ENCODE assay signal across 1 cellular context in the genomic region with DNA sequence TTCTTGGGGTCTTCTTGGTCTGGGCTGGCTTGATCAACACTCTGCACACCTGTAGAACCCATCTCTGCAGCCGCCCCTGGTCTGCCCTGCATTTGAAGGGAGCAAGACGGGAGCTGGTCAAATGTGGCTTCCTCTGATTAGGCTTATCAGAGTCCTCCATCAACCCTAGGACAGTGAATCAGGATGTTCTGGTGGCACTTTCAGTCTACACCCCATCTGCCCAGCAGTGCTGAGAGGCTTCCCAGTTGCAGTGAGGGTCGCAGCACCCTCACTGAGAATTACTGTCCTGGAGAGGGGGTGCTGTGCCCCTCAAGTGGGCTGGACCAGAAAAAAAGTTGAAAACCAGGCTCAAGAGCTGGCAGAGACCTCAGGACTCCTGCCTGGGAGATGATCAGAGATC.
A peak's percentile ranks its signal among the peaks of the same experiment; 100 is the strongest.
TF ChIP-seq lines count a peak whose summit lies in the region.

No MANE protein-coding gene starts in this region.

TF ChIP-seq in K562, 482 proteins besides CTCF, POLR2A, EP300 and RAD21 (continued from another document):
- TF ChIP-seq, protein P1, sequence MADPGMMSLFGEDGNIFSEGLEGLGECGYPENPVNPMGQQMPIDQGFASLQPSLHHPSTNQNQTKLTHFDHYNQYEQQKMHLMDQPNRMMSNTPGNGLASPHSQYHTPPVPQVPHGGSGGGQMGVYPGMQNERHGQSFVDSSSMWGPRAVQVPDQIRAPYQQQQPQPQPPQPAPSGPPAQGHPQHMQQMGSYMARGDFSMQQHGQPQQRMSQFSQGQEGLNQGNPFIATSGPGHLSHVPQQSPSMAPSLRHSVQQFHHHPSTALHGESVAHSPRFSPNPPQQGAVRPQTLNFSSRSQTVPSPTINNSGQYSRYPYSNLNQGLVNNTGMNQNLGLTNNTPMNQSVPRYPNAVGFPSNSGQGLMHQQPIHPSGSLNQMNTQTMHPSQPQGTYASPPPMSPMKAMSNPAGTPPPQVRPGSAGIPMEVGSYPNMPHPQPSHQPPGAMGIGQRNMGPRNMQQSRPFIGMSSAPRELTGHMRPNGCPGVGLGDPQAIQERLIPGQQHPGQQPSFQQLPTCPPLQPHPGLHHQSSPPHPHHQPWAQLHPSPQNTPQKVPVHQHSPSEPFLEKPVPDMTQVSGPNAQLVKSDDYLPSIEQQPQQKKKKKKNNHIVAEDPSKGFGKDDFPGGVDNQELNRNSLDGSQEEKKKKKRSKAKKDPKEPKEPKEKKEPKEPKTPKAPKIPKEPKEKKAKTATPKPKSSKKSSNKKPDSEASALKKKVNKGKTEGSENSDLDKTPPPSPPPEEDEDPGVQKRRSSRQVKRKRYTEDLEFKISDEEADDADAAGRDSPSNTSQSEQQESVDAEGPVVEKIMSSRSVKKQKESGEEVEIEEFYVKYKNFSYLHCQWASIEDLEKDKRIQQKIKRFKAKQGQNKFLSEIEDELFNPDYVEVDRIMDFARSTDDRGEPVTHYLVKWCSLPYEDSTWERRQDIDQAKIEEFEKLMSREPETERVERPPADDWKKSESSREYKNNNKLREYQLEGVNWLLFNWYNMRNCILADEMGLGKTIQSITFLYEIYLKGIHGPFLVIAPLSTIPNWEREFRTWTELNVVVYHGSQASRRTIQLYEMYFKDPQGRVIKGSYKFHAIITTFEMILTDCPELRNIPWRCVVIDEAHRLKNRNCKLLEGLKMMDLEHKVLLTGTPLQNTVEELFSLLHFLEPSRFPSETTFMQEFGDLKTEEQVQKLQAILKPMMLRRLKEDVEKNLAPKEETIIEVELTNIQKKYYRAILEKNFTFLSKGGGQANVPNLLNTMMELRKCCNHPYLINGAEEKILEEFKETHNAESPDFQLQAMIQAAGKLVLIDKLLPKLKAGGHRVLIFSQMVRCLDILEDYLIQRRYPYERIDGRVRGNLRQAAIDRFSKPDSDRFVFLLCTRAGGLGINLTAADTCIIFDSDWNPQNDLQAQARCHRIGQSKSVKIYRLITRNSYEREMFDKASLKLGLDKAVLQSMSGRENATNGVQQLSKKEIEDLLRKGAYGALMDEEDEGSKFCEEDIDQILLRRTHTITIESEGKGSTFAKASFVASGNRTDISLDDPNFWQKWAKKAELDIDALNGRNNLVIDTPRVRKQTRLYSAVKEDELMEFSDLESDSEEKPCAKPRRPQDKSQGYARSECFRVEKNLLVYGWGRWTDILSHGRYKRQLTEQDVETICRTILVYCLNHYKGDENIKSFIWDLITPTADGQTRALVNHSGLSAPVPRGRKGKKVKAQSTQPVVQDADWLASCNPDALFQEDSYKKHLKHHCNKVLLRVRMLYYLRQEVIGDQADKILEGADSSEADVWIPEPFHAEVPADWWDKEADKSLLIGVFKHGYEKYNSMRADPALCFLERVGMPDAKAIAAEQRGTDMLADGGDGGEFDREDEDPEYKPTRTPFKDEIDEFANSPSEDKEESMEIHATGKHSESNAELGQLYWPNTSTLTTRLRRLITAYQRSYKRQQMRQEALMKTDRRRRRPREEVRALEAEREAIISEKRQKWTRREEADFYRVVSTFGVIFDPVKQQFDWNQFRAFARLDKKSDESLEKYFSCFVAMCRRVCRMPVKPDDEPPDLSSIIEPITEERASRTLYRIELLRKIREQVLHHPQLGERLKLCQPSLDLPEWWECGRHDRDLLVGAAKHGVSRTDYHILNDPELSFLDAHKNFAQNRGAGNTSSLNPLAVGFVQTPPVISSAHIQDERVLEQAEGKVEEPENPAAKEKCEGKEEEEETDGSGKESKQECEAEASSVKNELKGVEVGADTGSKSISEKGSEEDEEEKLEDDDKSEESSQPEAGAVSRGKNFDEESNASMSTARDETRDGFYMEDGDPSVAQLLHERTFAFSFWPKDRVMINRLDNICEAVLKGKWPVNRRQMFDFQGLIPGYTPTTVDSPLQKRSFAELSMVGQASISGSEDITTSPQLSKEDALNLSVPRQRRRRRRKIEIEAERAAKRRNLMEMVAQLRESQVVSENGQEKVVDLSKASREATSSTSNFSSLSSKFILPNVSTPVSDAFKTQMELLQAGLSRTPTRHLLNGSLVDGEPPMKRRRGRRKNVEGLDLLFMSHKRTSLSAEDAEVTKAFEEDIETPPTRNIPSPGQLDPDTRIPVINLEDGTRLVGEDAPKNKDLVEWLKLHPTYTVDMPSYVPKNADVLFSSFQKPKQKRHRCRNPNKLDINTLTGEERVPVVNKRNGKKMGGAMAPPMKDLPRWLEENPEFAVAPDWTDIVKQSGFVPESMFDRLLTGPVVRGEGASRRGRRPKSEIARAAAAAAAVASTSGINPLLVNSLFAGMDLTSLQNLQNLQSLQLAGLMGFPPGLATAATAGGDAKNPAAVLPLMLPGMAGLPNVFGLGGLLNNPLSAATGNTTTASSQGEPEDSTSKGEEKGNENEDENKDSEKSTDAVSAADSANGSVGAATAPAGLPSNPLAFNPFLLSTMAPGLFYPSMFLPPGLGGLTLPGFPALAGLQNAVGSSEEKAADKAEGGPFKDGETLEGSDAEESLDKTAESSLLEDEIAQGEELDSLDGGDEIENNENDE (IDR thresholded peaks at IDR 0.05; ENCODE audit: low read depth, low read length) = no peak
- TF ChIP-seq, protein P2, sequence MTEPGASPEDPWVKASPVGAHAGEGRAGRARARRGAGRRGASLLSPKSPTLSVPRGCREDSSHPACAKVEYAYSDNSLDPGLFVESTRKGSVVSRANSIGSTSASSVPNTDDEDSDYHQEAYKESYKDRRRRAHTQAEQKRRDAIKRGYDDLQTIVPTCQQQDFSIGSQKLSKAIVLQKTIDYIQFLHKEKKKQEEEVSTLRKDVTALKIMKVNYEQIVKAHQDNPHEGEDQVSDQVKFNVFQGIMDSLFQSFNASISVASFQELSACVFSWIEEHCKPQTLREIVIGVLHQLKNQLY (CRISPR knock-in tag; conservative IDR thresholded peaks at IDR 0.05) = no peak
- TF ChIP-seq DPF2 (IDR thresholded peaks at IDR 0.05) (peak; percentile 71), NR3C1 (CRISPR knock-in tag; IDR thresholded peaks at IDR 0.05) (no peak), CREBBP (IDR thresholded peaks at IDR 0.05; ENCODE audit: low read depth, low read length) (no peak), EHMT2 (IDR thresholded peaks at IDR 0.05) (no peak), HIVEP1 (CRISPR knock-in tag; IDR thresholded peaks at IDR 0.05) (no peak), CBX8 (IDR thresholded peaks at IDR 0.05; ENCODE audit: borderline replicate concordance, extremely low read depth, low read depth, low read length, poor library complexity, severe bottlenecking) (no peak), SAFB2 (IDR thresholded peaks at IDR 0.05; ENCODE audit: borderline replicate concordance, low read depth, low read length, severe bottlenecking) (no peak), TEAD4 (IDR thresholded peaks at IDR 0.05; ENCODE audit: low read length) (peak; percentile 73), TEAD4 (CRISPR knock-in tag; IDR thresholded peaks at IDR 0.05; ENCODE audit: borderline replicate concordance) (no peak), ESRRA (IDR thresholded peaks at IDR 0.05; ENCODE audit: borderline replicate concordance, low read depth) (no peak), FOSL1 (tag; conservative IDR thresholded peaks at IDR 0.05) (peak; percentile 47; the same call in 1 of the 2 replicates), NFIC (IDR thresholded peaks at IDR 0.05) (peak; percentile 18; the same call in 1 of the 2 replicates), CBFA2T2 (conservative IDR thresholded peaks at IDR 0.05) (peak; percentile 71), ETS2 (tag; IDR thresholded peaks at IDR 0.05; ENCODE audit: borderline replicate concordance, poor library complexity, severe bottlenecking) (no peak), KLF1 (tag; IDR thresholded peaks at IDR 0.05) (no peak), HMGN3 (IDR thresholded peaks at IDR 0.05; ENCODE audit: borderline replicate concordance, extremely low read depth, insufficient read length, low read depth, low read length) (no peak), RBFOX2 (IDR thresholded peaks at IDR 0.05; ENCODE audit: low read depth, low read length) (no peak), ETV1 (tag; conservative IDR thresholded peaks at IDR 0.05; ENCODE audit: low read depth) (0 out of 2 replicates have a peak, but pooled peaks have one; percentile 18), ZNF140 (CRISPR knock-in tag; IDR thresholded peaks at IDR 0.05) (no peak), NR2F6 (CRISPR knock-in tag; IDR thresholded peaks at IDR 0.05) (no peak), EWSR1 (IDR thresholded peaks at IDR 0.05; ENCODE audit: borderline replicate concordance, low read depth, partially characterized antibody) (no peak), RCOR1 (IDR thresholded peaks at IDR 0.05; ENCODE audit: borderline replicate concordance in 1 of 2, low read depth in 2 of 2, low read length in 2 of 2) (peak in 1 of 2 experiments; percentile 47; a peak in 1 of 4 replicates), MCM3 (IDR thresholded peaks at IDR 0.05) (no peak), U2AF1 (optimal IDR thresholded peaks at IDR 0.05; ENCODE audit: low read depth, low read length) (no peak), ZNF347 (CRISPR knock-in tag; IDR thresholded peaks at IDR 0.05; ENCODE audit: low read depth) (no peak), BHLHE40 (IDR thresholded peaks at IDR 0.05; ENCODE audit: low read length) (no peak)
- TF ChIP-seq, protein P3, sequence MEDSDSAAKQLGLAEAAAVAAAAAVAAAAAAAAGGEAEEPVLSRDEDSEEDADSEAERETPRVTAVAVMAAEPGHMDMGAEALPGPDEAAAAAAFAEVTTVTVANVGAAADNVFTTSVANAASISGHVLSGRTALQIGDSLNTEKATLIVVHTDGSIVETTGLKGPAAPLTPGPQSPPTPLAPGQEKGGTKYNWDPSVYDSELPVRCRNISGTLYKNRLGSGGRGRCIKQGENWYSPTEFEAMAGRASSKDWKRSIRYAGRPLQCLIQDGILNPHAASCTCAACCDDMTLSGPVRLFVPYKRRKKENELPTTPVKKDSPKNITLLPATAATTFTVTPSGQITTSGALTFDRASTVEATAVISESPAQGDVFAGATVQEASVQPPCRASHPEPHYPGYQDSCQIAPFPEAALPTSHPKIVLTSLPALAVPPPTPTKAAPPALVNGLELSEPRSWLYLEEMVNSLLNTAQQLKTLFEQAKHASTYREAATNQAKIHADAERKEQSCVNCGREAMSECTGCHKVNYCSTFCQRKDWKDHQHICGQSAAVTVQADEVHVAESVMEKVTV (CRISPR knock-in tag; IDR thresholded peaks at IDR 0.05) = no peak
TF ChIP-seq in K562: peak in this region for 21.
